In the genomic region with DNA sequence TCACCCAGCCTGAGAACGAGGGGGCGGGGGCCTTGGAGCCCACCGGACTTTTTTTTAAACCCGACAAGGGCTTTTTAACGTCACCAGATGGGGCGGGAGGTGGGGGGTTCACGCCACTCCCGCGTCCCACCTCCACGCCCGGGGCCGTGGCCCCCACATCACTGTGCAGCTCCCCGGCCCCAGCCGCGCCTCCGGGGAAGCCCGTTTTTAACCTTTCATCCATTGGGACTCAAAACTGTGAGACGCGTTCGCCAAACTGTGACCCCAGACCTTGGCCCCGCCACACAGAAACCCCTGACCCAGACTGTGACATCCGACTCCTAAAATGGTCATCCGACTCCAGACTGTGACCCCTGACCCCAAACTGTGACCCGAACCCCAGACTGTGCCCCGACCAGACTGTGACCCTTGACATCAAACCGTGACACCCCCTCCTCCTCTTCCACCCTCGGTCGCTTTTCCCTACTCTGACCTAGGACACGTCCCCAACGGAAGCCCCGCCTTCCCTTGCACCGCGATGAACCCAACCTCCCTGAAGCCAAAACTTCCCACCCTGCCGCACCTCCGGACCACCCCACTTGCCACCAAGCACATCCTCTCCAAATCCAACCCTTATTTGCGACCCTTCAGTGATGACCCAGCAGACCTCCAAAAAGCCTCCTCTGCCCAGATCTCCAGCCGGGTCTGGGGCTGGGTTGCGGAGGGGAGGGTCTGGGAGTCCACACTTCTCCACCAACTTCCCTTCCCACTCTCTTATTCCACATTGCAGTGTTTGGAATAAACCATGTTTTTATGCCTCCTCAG, we compare ENCODE assay signal across 9 cellular contexts. TPM values are rescaled to one million over a fixed set of nuclear protein-coding genes. Genes with fewer than 3 reads are reported as not detected.
DNase-seq lines count a peak whose midpoint lies in the region; ATAC-seq and TF ChIP-seq lines count a peak whose summit lies in the region.
"Had no signal": no experiment of that assay in that cellular context is flagged by ENCODE, and none has a peak within 500 bp of the region (broad histone marks: within the 10 kb centered on the region; RNA-seq: fewer than 3 reads in every experiment).

No MANE protein-coding gene starts in this region.

- peaks cover 15% of the 10 kb centered on the region for H3K36me3 Mint-ChIP-seq in activated CD8-positive, alpha-beta memory T cell treated with anti-CD3 and anti-CD28 coated beads, Interleukin-2, amount 10 ng/mL, durations not matched to agents 7 days and 5 days

- H3K27ac ChIP-seq in right cardiac atrium (ENCODE audit: low read length) (no peak overlapping the region), temporal lobe (ENCODE audit: low read depth, low read length) (peak overlapping the region; percentile 75)

- no peaks in the 10 kb centered on the region for H3K4me1 ChIP-seq in right cardiac atrium (ENCODE audit: control insufficient read depth, insufficient read depth, low read length)

- no peaks in the 10 kb centered on the region for H3K27me3 ChIP-seq in right cardiac atrium (ENCODE audit: control insufficient read depth, insufficient read depth)

- H3K9me3 ChIP-seq in right cardiac atrium (ENCODE audit: control insufficient read depth, low read length), result no peaks in the 10 kb centered on the region

- H3K27me3 Mint-ChIP-seq in activated CD8-positive, alpha-beta memory T cell treated with anti-CD3 and anti-CD28 coated beads, Interleukin-2, amount 10 ng/mL, durations not matched to agents 7 days and 5 days, result peaks cover 28% of the 10 kb centered on the region

- H3K9me3 Mint-ChIP-seq in activated CD8-positive, alpha-beta memory T cell treated with anti-CD3 and anti-CD28 coated beads, Interleukin-2, amount 10 ng/mL, durations not matched to agents 7 days and 5 days (ENCODE audit: low read depth), result no peaks in the 10 kb centered on the region

- H3K4me3 Mint-ChIP-seq in activated CD8-positive, alpha-beta memory T cell treated with anti-CD3 and anti-CD28 coated beads, Interleukin-2, amount 10 ng/mL, durations not matched to agents 7 days and 5 days, result peak overlapping the region; percentile 92

- 21% methylated on average over 38 of the region's 38 CpGs for WGBS in right cardiac atrium

- ATAC-seq in activated CD8-positive, alpha-beta memory T cell treated with anti-CD3 and anti-CD28 coated beads, Interleukin-2, amount 10 ng/mL, durations not matched to agents 7 days and 5 days, result no peak
- ATAC-seq in SK-N-SH treated with all-trans-retinoic acid at 6 μM for 48 hours, result peak; percentile 5; the same call in 2 of the 3 replicates
- ATAC-seq in right cardiac atrium, result no peak
- no peak for ATAC-seq in GM18907 (IDR thresholded peaks at IDR 0.05; ENCODE audit: unreplicated experiment)
- no peak for ATAC-seq in HG03571 (IDR thresholded peaks at IDR 0.05; ENCODE audit: unreplicated experiment)

- H3K27ac Mint-ChIP-seq in activated CD8-positive, alpha-beta memory T cell treated with anti-CD3 and anti-CD28 coated beads, Interleukin-2, amount 10 ng/mL, durations not matched to agents 7 days and 5 days, result peak overlapping the region; percentile 94

- H3K4me1 Mint-ChIP-seq in activated CD8-positive, alpha-beta memory T cell treated with anti-CD3 and anti-CD28 coated beads, Interleukin-2, amount 10 ng/mL, durations not matched to agents 7 days and 5 days, result peaks cover 26% of the 10 kb centered on the region

- peak overlapping the region; percentile 91 for H3K4me3 ChIP-seq in right cardiac atrium (ENCODE audit: low read length)
- H3K4me3 ChIP-seq: lung had no signal

- DNase-seq in activated CD8-positive, alpha-beta memory T cell treated with anti-CD3 and anti-CD28 coated beads, Interleukin-2, amount 10 ng/mL, durations not matched to agents 7 days and 5 days, result no peak
- DNase-seq in activated CD8-positive, alpha-beta memory T cell treated with anti-CD3 and anti-CD28 coated beads for 24 hours, result no peak
- DNase-seq in right cardiac atrium, result peak in 2 of 3 donors; percentile 63 to 70
- DNase-seq in NCI-H1930 (lab: John Stamatoyannopoulos, UW), result no peak

- intact Hi-C loops in right cardiac atrium (cut with DNase I), result no loop called here

- CTCF ChIA-PET in activated CD8-positive, alpha-beta memory T cell treated with anti-CD3 and anti-CD28 coated beads, Interleukin-2, amount 10 ng/mL, durations not matched to agents 7 days and 5 days (lab: Charles Lee), result interaction anchor here (0.6 to 1.5 kb wide), 9 partner anchors 11 to 140 kb away, joined by 3 to 7 read pairs (median 3); partner anchors contain the start of gene KDELR1

TF ChIP-seq in SK-N-SH treated with all-trans-retinoic acid at 6 μM for 48 hours, 23 proteins besides CTCF, POLR2A, EP300 and RAD21:
- TF ChIP-seq, protein P1, sequence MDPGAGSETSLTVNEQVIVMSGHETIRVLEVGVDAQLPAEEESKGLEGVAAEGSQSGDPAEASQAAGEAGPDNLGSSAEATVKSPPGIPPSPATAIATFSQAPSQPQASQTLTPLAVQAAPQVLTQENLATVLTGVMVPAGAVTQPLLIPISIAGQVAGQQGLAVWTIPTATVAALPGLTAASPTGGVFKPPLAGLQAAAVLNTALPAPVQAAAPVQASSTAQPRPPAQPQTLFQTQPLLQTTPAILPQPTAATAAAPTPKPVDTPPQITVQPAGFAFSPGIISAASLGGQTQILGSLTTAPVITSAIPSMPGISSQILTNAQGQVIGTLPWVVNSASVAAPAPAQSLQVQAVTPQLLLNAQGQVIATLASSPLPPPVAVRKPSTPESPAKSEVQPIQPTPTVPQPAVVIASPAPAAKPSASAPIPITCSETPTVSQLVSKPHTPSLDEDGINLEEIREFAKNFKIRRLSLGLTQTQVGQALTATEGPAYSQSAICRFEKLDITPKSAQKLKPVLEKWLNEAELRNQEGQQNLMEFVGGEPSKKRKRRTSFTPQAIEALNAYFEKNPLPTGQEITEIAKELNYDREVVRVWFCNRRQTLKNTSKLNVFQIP (CRISPR knock-in tag; IDR thresholded peaks at IDR 0.05; ENCODE audit: borderline replicate concordance, low read depth), result no peak
- no peak for TF ChIP-seq GLIS3 (CRISPR knock-in tag; IDR thresholded peaks at IDR 0.05)
- TF ChIP-seq ESRRG (CRISPR knock-in tag; IDR thresholded peaks at IDR 0.05), result no peak
- TF ChIP-seq ZFP30 (CRISPR knock-in tag; IDR thresholded peaks at IDR 0.05), result no peak
- TF ChIP-seq ZNF565 (CRISPR knock-in tag; conservative IDR thresholded peaks at IDR 0.05; ENCODE audit: low read depth), result no peak
- no peak for TF ChIP-seq OSR1 (CRISPR knock-in tag; IDR thresholded peaks at IDR 0.05)
- TF ChIP-seq TOX (CRISPR knock-in tag; IDR thresholded peaks at IDR 0.05; ENCODE audit: borderline replicate concordance), result no peak
- TF ChIP-seq ISL1 (CRISPR knock-in tag; IDR thresholded peaks at IDR 0.05), result no peak

RNA-seq across cellular contexts. Expression of gene GRWD1, which starts 1.5 kb away (rescaled TPM):
- 10 to 100 TPM; 37.9 to 58.7 TPM for total RNA-seq in activated CD8-positive, alpha-beta memory T cell treated with anti-CD3 and anti-CD28 coated beads, Interleukin-2, amount 10 ng/mL, durations not matched to agents 7 days and 5 days
- total RNA-seq in right cardiac atrium (10 to 100 TPM; 16.0 to 20.4 (median 17.3) TPM), temporal lobe (6.1 TPM)
- 7.2 TPM for polyA plus RNA-seq in right cardiac atrium

RNA-seq across cellular contexts. Expression of gene KCNJ14, which starts 11.0 kb away (rescaled TPM):
- total RNA-seq in activated CD8-positive, alpha-beta memory T cell treated with anti-CD3 and anti-CD28 coated beads, Interleukin-2, amount 10 ng/mL, durations not matched to agents 7 days and 5 days, result 1 to 10 TPM in 1 of 2 experiments, under 1 TPM in 1; 0.85 to 1.5 TPM
- total RNA-seq in right cardiac atrium (under 1 TPM; 0.20 to 0.75 (median 0.23) TPM), temporal lobe (1.2 TPM)
- 0.16 TPM for polyA plus RNA-seq in right cardiac atrium

RNA-seq across cellular contexts. Expression of gene CYTH2, which starts 24.8 kb away (rescaled TPM):
- 10 to 100 TPM; 42.5 to 47.8 TPM for total RNA-seq in activated CD8-positive, alpha-beta memory T cell treated with anti-CD3 and anti-CD28 coated beads, Interleukin-2, amount 10 ng/mL, durations not matched to agents 7 days and 5 days
- total RNA-seq in right cardiac atrium (10 to 100 TPM; 26.0 to 35.0 (median 29.2) TPM), temporal lobe (57.5 TPM)
- polyA plus RNA-seq in right cardiac atrium, result 27.4 TPM

RNA-seq across cellular contexts. Expression of gene GRIN2D, which starts 50.9 kb away (rescaled TPM):
- under 1 TPM; 0.09 to 0.18 TPM for total RNA-seq in activated CD8-positive, alpha-beta memory T cell treated with anti-CD3 and anti-CD28 coated beads, Interleukin-2, amount 10 ng/mL, durations not matched to agents 7 days and 5 days
- total RNA-seq in right cardiac atrium, result under 1 TPM; 0.31 to 0.45 (median 0.41) TPM
- polyA plus RNA-seq in right cardiac atrium, result 0.18 TPM
- total RNA-seq in temporal lobe, result 3.7 TPM

RNA-seq across cellular contexts. Expression of gene KDELR1, which starts 53.0 kb away (rescaled TPM):
- total RNA-seq in activated CD8-positive, alpha-beta memory T cell treated with anti-CD3 and anti-CD28 coated beads, Interleukin-2, amount 10 ng/mL, durations not matched to agents 7 days and 5 days, result 10 to 100 TPM; 64.8 to 72.2 TPM
- total RNA-seq in right cardiac atrium (100 to 1,000 TPM in 1 of 4 donors, 10 to 100 TPM in 3; 82.3 to 101 (median 90.1) TPM), temporal lobe (22.1 TPM)
- polyA plus RNA-seq in right cardiac atrium, result 82.4 TPM

Comparison
In these comparisons a context has a peak if more than half of its experiments do, and no peak if none do; other contexts are left out.
1. DNase-seq: peak in right cardiac atrium (2 of 3); none in activated CD8-positive, alpha-beta memory T cell treated with anti-CD3 and anti-CD28 coated beads, Interleukin-2, amount 10 ng/mL, durations not matched to agents 7 days and 5 days (single experiment), activated CD8-positive, alpha-beta memory T cell treated with anti-CD3 and anti-CD28 coated beads for 24 hours (single experiment) and NCI-H1930 (0 of 2).